8 cellular contexts compared by ENCODE assay signal in genomic region chr9:114452219-114453169, GRCh38. TPM values are rescaled to one million over a fixed set of nuclear protein-coding genes. Genes with fewer than 3 reads are reported as not detected.
DNase-seq lines count a peak whose midpoint lies in the region; ATAC-seq and TF ChIP-seq lines count a peak whose summit lies in the region.

No MANE protein-coding gene starts in this region.

- no peaks in the 10 kb centered on the region for H3K79me2 ChIP-seq in PC-3 (ENCODE audit: low read length)

- peak in 5 of 10 experiments; percentile 18 to 47 (median 37) for DNase-seq in CD4-positive, alpha-beta T cell
- DNase-seq in PC-3, result no peak
- peak; percentile 45 for DNase-seq in coronary artery (ENCODE audit: low spot score)
- DNase-seq in NCI-H82 (lab: John Stamatoyannopoulos, UW), result no peak
- no peak for DNase-seq in superior temporal gyrus (ENCODE audit: extremely low spot score)
- DNase-seq in iPS-NIHi11 (ENCODE audit: low spot score), result no peak

- no peaks in the 10 kb centered on the region for H3F3A ChIP-seq in PC-3 (ENCODE audit: low read length, unreplicated experiment)

- ATAC-seq in CD4-positive, alpha-beta T cell (ENCODE audit: poor library complexity), result peak; percentile 47
- ATAC-seq in HG03432 (IDR thresholded peaks at IDR 0.05; ENCODE audit: unreplicated experiment) (peak; percentile 47), PC-3 (0 out of 2 replicates have a peak, but pooled peaks have one; percentile 25), GM18498 (IDR thresholded peaks at IDR 0.05; ENCODE audit: unreplicated experiment) (no peak)

- H3K4me1 ChIP-seq in PC-3 (ENCODE audit: insufficient read depth, low read length), result peaks cover 6% of the 10 kb centered on the region; the same call in 1 of the 2 replicates

- intact Hi-C loops in CD4-positive, alpha-beta T cell (cut with DNase I, micrococcal nuclease), result no loop called here
- intact Hi-C loops in PC-3 (cut with micrococcal nuclease), result no loop called here

- no peak overlapping the region for H3K27ac ChIP-seq in CD4-positive, alpha-beta T cell (ENCODE audit: low read depth, low read length)
- H3K27ac ChIP-seq in PC-3 (ENCODE audit: low read length) (no peak overlapping the region), coronary artery (no peak overlapping the region)

- H3K4me1 Mint-ChIP-seq in CD4-positive, alpha-beta T cell (ENCODE audit: low read depth), result peaks cover 32% of the 10 kb centered on the region

- H3K4me3 Mint-ChIP-seq in CD4-positive, alpha-beta T cell, result peak overlapping the region; percentile 62

- H3K36me3 ChIP-seq in PC-3 (ENCODE audit: low read depth, low read length), result no peaks in the 10 kb centered on the region

- no peaks in the 10 kb centered on the region for H3K27me3 ChIP-seq in CD4-positive, alpha-beta T cell (ENCODE audit: control insufficient read depth, insufficient read depth, low read length)
- no peaks in the 10 kb centered on the region for H3K27me3 ChIP-seq in PC-3 (ENCODE audit: low read length)

- H2AFZ ChIP-seq in PC-3 (ENCODE audit: low read length), result no peak overlapping the region

- H3K9me3 Mint-ChIP-seq in CD4-positive, alpha-beta T cell, result peaks cover 4% of the 10 kb centered on the region

- H3K4me2 ChIP-seq in PC-3 (ENCODE audit: low read length), result no peak overlapping the region

- no peaks in the 10 kb centered on the region for H3K36me3 Mint-ChIP-seq in CD4-positive, alpha-beta T cell (ENCODE audit: low read depth)

- POLR2A ChIA-PET in CD4-positive, alpha-beta T cell (lab: Charles Lee), result interaction anchor here (0.5 to 1.4 kb wide), 4 partner anchors 11 to 201 kb away, joined by 3 to 6 read pairs (median 4); partner anchors contain the start of gene ATP6V1G1
- POLR2A ChIA-PET in PC-3 (lab: Charles Lee; ENCODE audit: unreplicated experiment), result no interaction called here

- H4K20me1 ChIP-seq in PC-3 (ENCODE audit: low read length), result no peaks in the 10 kb centered on the region

- H3K27me3 Mint-ChIP-seq in CD4-positive, alpha-beta T cell, result no peaks in the 10 kb centered on the region

- no peak overlapping the region for H3K9ac ChIP-seq in PC-3 (ENCODE audit: low read length)

- no TSS peak for BruUV-seq in PC-3 (replicated peaks; lab: Mats Ljungman, UMichigan)

- peak overlapping the region; percentile 82 for H3K27ac Mint-ChIP-seq in CD4-positive, alpha-beta T cell

- no peak for TF ChIP-seq CTCF in CD4-positive, alpha-beta T cell (IDR thresholded peaks at IDR 0.05)
- no peak for TF ChIP-seq CTCF in PC-3 (conservative IDR thresholded peaks at IDR 0.05; ENCODE audit: low read depth, low read length)
- no peak for TF ChIP-seq CTCF in coronary artery (IDR thresholded peaks at IDR 0.05)

- CTCF ChIA-PET in CD4-positive, alpha-beta T cell (lab: Charles Lee), result interaction anchor here (1.6 to 1.8 kb wide), 2 partner anchors 201 kb away, joined by 4 to 5 read pairs; no protein-coding TSS in a partner anchor
- CTCF ChIA-PET in PC-3 (lab: Charles Lee), result no interaction called here

- no peaks in the 10 kb centered on the region for H3K9me3 ChIP-seq in CD4-positive, alpha-beta T cell (ENCODE audit: control insufficient read depth, low read length)
- H3K9me3 ChIP-seq in PC-3 (ENCODE audit: low read length), result no peaks in the 10 kb centered on the region

- H3K4me3 ChIP-seq in PC-3 (ENCODE audit: low read length), result no peak overlapping the region
- no peak overlapping the region for H3K4me3 ChIP-seq in coronary artery

- no peaks in the 10 kb centered on the region for H3K9me2 ChIP-seq in PC-3 (replicated peaks; ENCODE audit: low read length)

RNA-seq across cellular contexts. Expression of gene WHRN, which starts 52.8 kb away (rescaled TPM):
- 10 to 100 TPM; 19.9 to 20.5 TPM for total RNA-seq in CD4-positive, alpha-beta T cell
- 10.5 and 15.3 TPM in 2 replicates for total RNA-seq in PC-3 (2014; rRNA removed)
